ENCODE assay signal across 1 cellular context in the genomic region with DNA sequence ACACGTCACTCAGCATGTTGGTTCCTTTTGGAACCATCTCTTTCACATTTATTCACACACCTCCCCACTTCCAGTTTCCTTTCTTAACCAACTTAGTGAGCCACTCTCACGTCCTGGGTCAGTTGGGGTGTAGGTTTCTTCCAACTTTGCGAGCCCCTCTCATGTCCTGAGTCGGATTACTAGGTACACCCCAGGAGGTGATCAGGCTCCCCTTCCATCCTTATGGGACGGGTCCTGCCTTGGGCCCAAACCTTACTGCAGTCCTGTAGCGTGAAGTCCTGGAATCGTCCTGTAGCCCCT.
TF ChIP-seq lines count a peak whose summit lies in the region.

No MANE protein-coding gene starts in this region.

TF ChIP-seq in WTC11, 78 proteins besides CTCF, POLR2A, EP300 and RAD21 (continued from another document):
- TF ChIP-seq, protein P1, sequence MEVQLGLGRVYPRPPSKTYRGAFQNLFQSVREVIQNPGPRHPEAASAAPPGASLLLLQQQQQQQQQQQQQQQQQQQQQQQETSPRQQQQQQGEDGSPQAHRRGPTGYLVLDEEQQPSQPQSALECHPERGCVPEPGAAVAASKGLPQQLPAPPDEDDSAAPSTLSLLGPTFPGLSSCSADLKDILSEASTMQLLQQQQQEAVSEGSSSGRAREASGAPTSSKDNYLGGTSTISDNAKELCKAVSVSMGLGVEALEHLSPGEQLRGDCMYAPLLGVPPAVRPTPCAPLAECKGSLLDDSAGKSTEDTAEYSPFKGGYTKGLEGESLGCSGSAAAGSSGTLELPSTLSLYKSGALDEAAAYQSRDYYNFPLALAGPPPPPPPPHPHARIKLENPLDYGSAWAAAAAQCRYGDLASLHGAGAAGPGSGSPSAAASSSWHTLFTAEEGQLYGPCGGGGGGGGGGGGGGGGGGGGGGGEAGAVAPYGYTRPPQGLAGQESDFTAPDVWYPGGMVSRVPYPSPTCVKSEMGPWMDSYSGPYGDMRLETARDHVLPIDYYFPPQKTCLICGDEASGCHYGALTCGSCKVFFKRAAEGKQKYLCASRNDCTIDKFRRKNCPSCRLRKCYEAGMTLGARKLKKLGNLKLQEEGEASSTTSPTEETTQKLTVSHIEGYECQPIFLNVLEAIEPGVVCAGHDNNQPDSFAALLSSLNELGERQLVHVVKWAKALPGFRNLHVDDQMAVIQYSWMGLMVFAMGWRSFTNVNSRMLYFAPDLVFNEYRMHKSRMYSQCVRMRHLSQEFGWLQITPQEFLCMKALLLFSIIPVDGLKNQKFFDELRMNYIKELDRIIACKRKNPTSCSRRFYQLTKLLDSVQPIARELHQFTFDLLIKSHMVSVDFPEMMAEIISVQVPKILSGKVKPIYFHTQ (CRISPR knock-in tag; IDR thresholded peaks at IDR 0.05), result no peak
- TF ChIP-seq HMGA2 (CRISPR knock-in tag; IDR thresholded peaks at IDR 0.05), result no peak
- TF ChIP-seq ZNF396 (CRISPR knock-in tag; IDR thresholded peaks at IDR 0.05; ENCODE audit: borderline replicate concordance), result no peak
